ENCODE assay signal across 9 cellular contexts in the genomic region with DNA sequence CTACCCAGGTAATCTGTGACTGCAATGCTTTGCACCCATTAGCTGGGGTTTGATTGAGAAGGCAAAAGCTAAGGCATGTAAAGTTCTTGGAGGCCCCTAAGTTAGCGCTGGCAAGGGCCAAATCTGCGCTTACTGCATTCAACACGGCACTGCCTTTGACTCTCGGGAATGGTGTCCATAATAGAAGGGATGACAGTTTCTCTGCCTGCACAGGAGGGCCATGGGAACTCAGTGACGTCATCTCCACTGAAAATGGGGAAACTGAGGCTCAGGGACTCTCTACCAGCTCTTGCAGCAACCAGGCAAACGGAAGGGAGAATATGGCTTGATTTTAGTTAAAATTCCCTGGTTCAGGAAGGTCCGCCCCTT. TPM values are rescaled to one million over a fixed set of nuclear protein-coding genes. Genes with fewer than 3 reads are reported as not detected.
DNase-seq lines count a peak whose midpoint lies in the region; ATAC-seq and TF ChIP-seq lines count a peak whose summit lies in the region.
"Had no signal": no experiment of that assay in that cellular context is flagged by ENCODE, and none has a peak within 500 bp of the region (broad histone marks: within the 10 kb centered on the region; RNA-seq: fewer than 3 reads in every experiment).

No MANE protein-coding gene starts in this region.

- H3K27ac Mint-ChIP-seq in GM23338, result peak overlapping the region; percentile 100
- peak overlapping the region; percentile 100 for H3K27ac Mint-ChIP-seq in WTC11

- H3K4me1 Mint-ChIP-seq in GM23338, result peaks cover 15% of the 10 kb centered on the region
- H3K4me1 Mint-ChIP-seq in WTC11, result peaks cover 16% of the 10 kb centered on the region

- H3K4me2 ChIP-seq in GM23338, result peak overlapping the region; percentile 81

- H3K4me3 ChIP-seq in GM23338 (peak overlapping the region; percentile 65), right atrium auricular region (peak overlapping the region; percentile 39 to 57), spleen (peak overlapping the region; percentile 41 to 73 (median 53))

- H3F3A ChIP-seq in GM23338 (replicated peaks; ENCODE audit: low read depth), result peaks cover 16% of the 10 kb centered on the region

- TF ChIP-seq POLR2A in spleen (IDR thresholded peaks at IDR 0.05), result no peak

- H3K4me1 ChIP-seq in GM23338 (ENCODE audit: insufficient read depth) (peaks cover 16% of the 10 kb centered on the region), right atrium auricular region (peaks cover 4 to 21% of the 10 kb centered on the region in 2 donors), spleen (peaks cover 9 to 39% (median 26%) of the 10 kb centered on the region in 6 donors)

- 15 to 35% (median 22%) methylated on average over 5 to 7 of the region's 7 CpGs for WGBS in spleen, 5 donors

- peaks cover 10% of the 10 kb centered on the region for H3K36me3 Mint-ChIP-seq in GM23338 (ENCODE audit: low read depth)
- H3K36me3 Mint-ChIP-seq in WTC11, result peaks cover 12% of the 10 kb centered on the region

- DNase-seq in GM23338 (ENCODE audit: low spot score) (no peak), WTC11 (ENCODE audit: low spot score) (no peak), right atrium auricular region (ENCODE audit: low spot score) (no peak), spleen (no peak), NCI-H1105 treated with DMSO at 0.1 percent for 48 hours (lab: John Stamatoyannopoulos, UW) (no peak), activated gamma-delta T cell (lab: John Stamatoyannopoulos, UW) (no peak)

- peak overlapping the region; percentile 95 for H3K4me3 Mint-ChIP-seq in GM23338
- peak overlapping the region; percentile 94 for H3K4me3 Mint-ChIP-seq in WTC11

- H3K27me3 ChIP-seq in GM23338 (ENCODE audit: insufficient read depth), result no peaks in the 10 kb centered on the region
- no peaks in the 10 kb centered on the region for H3K27me3 ChIP-seq in right atrium auricular region
- no peaks in the 10 kb centered on the region for H3K27me3 ChIP-seq in spleen (replicated peaks in 1 of 7)

- H3K79me2 ChIP-seq in GM23338 (replicated peaks; ENCODE audit: insufficient read depth), result 0 out of 2 replicates have a peak, but pooled peaks cover 3% of the 10 kb centered on the region

- no peaks in the 10 kb centered on the region for H3K9me2 ChIP-seq in GM23338 (ENCODE audit: insufficient read depth)

- H3K9me3 ChIP-seq in right atrium auricular region, result no peaks in the 10 kb centered on the region
- no peaks in the 10 kb centered on the region for H3K9me3 ChIP-seq in spleen

- H4K20me1 ChIP-seq in GM23338 (replicated peaks; ENCODE audit: insufficient read depth), result 0 out of 2 replicates have a peak, but pooled peaks cover 5% of the 10 kb centered on the region

- H3K9me3 Mint-ChIP-seq in GM23338, result no peaks in the 10 kb centered on the region
- H3K9me3 Mint-ChIP-seq in WTC11, result no peaks in the 10 kb centered on the region

- no peak for TF ChIP-seq CTCF in GM23338 (conservative IDR thresholded peaks at IDR 0.05; ENCODE audit: low read depth in 2 of 2)
- no peak for TF ChIP-seq CTCF in WTC11 (IDR thresholded peaks at IDR 0.05)
- no peak for TF ChIP-seq CTCF in right atrium auricular region (IDR thresholded peaks at IDR 0.05)
- no peak for TF ChIP-seq CTCF in spleen (IDR thresholded peaks at IDR 0.05 in 8 of 11, conservative IDR thresholded peaks at IDR 0.05 in 3 of 11)

- peaks cover 11% of the 10 kb centered on the region for H3K27me3 Mint-ChIP-seq in GM23338 (ENCODE audit: insufficient read depth, low read depth, poor library complexity)
- no peaks in the 10 kb centered on the region for H3K27me3 Mint-ChIP-seq in WTC11 (ENCODE audit: low read depth)

- intact Hi-C loops in spleen (cut with DNase I; ENCODE audit: low total_unique reads), result no loop called here

- CTCF ChIA-PET in WTC11 (lab: Charles Lee), result interaction anchor here (0.9 to 3.4 kb wide), 12 partner anchors 11 to 372 kb away, joined by 3 to 31 read pairs (median 4); partner anchors contain the start of genes CXXC5, DNAJC18, PROB1 and SLC23A1

- peak overlapping the region; percentile 76; the same call in 1 of the 2 replicates for H2AFZ ChIP-seq in GM23338

- H3K36me3 ChIP-seq in GM23338 (ENCODE audit: insufficient read depth), result no peaks in the 10 kb centered on the region
- no peaks in the 10 kb centered on the region for H3K36me3 ChIP-seq in right atrium auricular region
- peaks cover 0 to 16% (median 0%) of the 10 kb centered on the region in 6 donors for H3K36me3 ChIP-seq in spleen

- peak; percentile 2; the same call in 1 of the 3 replicates for ATAC-seq in GM23338
- no peak for ATAC-seq in WTC11
- ATAC-seq in GM21786 (IDR thresholded peaks at IDR 0.05; ENCODE audit: unreplicated experiment), result no peak
- ATAC-seq in HG03442 (IDR thresholded peaks at IDR 0.05; ENCODE audit: unreplicated experiment), result no peak

- POLR2A ChIA-PET in WTC11 (lab: Charles Lee), result interaction anchor here (1.0 to 1.5 kb wide), 4 partner anchors 8 to 130 kb away, joined by 3 to 4 read pairs (median 4); partner anchors contain the start of genes DNAJC18, PAIP2 and PROB1

- peak overlapping the region; percentile 94 for H3K27ac ChIP-seq in GM23338 (ENCODE audit: low read depth)
- peak overlapping the region; percentile 90 to 93 for H3K27ac ChIP-seq in right atrium auricular region
- H3K27ac ChIP-seq in spleen, result peak overlapping the region; percentile 77 to 95 (median 92)

TF ChIP-seq in GM23338, 12 proteins besides CTCF, POLR2A, EP300 and RAD21 (continues in another document):
- TF ChIP-seq ZNF331 (CRISPR knock-in tag; IDR thresholded peaks at IDR 0.05; ENCODE audit: low read depth), result no peak
- no peak for TF ChIP-seq EZH2phosphoT487 (IDR thresholded peaks at IDR 0.05; ENCODE audit: unreplicated experiment)
- no peak for TF ChIP-seq POLR2AphosphoS5 (IDR thresholded peaks at IDR 0.05; ENCODE audit: low read depth)
- no peak for TF ChIP-seq ZNF114 (CRISPR knock-in tag; IDR thresholded peaks at IDR 0.05)
- TF ChIP-seq STAT1 (IDR thresholded peaks at IDR 0.05; ENCODE audit: unreplicated experiment), result no peak
- no peak for TF ChIP-seq NANOG (IDR thresholded peaks at IDR 0.05; ENCODE audit: borderline replicate concordance)
- TF ChIP-seq EZH2 (IDR thresholded peaks at IDR 0.05; ENCODE audit: low read depth, unreplicated experiment), result no peak

TF ChIP-seq in WTC11, 78 proteins besides CTCF, POLR2A, EP300 and RAD21 (continues in another document):
- no peak for TF ChIP-seq ZNF121 (CRISPR knock-in tag; IDR thresholded peaks at IDR 0.05)
- no peak for TF ChIP-seq RORB (CRISPR knock-in tag; IDR thresholded peaks at IDR 0.05)
- TF ChIP-seq ESRRA (CRISPR knock-in tag; IDR thresholded peaks at IDR 0.05; ENCODE audit: borderline replicate concordance), result no peak
- no peak for TF ChIP-seq ZNF232 (CRISPR knock-in tag; IDR thresholded peaks at IDR 0.05)
- no peak for TF ChIP-seq ZBTB21 (CRISPR knock-in tag; IDR thresholded peaks at IDR 0.05; ENCODE audit: borderline replicate concordance)
- no peak for TF ChIP-seq GABPB1 (CRISPR knock-in tag; IDR thresholded peaks at IDR 0.05)
- no peak for TF ChIP-seq ZNF512 (CRISPR knock-in tag; IDR thresholded peaks at IDR 0.05; ENCODE audit: borderline replicate concordance)
- no peak for TF ChIP-seq ZNF416 (CRISPR knock-in tag; IDR thresholded peaks at IDR 0.05)

RNA-seq across cellular contexts. Expression of gene SPATA24, which starts 0.5 kb away (rescaled TPM):
- total RNA-seq in GM23338 (2014; rRNA removed; shearing (Covaris generic)), result 7.1 and 16.0 TPM in 2 replicates
- polyA plus RNA-seq in GM23338 (2016; fragmentation: Nextera tagmentation; extraction: Ambion mirVana) (20.6 and 22.4 TPM in 2 replicates), spleen (1 to 10 TPM; 8.5 to 9.5 (median 9.0) TPM)
- total RNA-seq in WTC11 (2021) (12.9 to 13.9 TPM (median 13.2 TPM) in 3 replicates), right atrium auricular region (10 to 100 TPM in 1 of 2 donors, 1 to 10 TPM in 1; 9.5 to 29.7 TPM), spleen (1 to 10 TPM; 2.1 to 7.6 (median 3.7) TPM)

RNA-seq across cellular contexts. Expression of gene PROB1, which starts 8.5 kb away (rescaled TPM):
- 2.7 and 3.1 TPM in 2 replicates for total RNA-seq in GM23338 (2014; rRNA removed; shearing (Covaris generic))
- polyA plus RNA-seq in GM23338 (2016; fragmentation: Nextera tagmentation; extraction: Ambion mirVana), result 0.54 and 0.73 TPM in 2 replicates
- total RNA-seq in WTC11 (2021), result 2.5 to 3.3 TPM (median 3.2 TPM) in 3 replicates
- total RNA-seq in right atrium auricular region, result 10 to 100 TPM; 15.8 to 28.6 TPM
- total RNA-seq in spleen, result 1 to 10 TPM; 1.1 to 3.2 (median 2.3) TPM
- 1 to 10 TPM in 1 of 3 donors, under 1 TPM in 2; 0.33 to 1.3 (median 0.99) TPM for polyA plus RNA-seq in spleen

RNA-seq across cellular contexts. Expression of gene MZB1, which starts 13.7 kb away (rescaled TPM):
- total RNA-seq in GM23338 (2014; rRNA removed; shearing (Covaris generic)), result 1.6 TPM in 1 of 2 replicates, not detected in the other
- polyA plus RNA-seq in GM23338 (2016; fragmentation: Nextera tagmentation; extraction: Ambion mirVana), result 0.52 and 0.71 TPM in 2 replicates
- total RNA-seq in WTC11 (2021), result 0.85 to 1.8 TPM (median 1.1 TPM) in 3 replicates
- total RNA-seq in right atrium auricular region, result 1 to 10 TPM in 1 of 2 donors, under 1 TPM in 1; 0.70 to 1.3 TPM
- total RNA-seq in spleen, result 100 to 1,000 TPM in 3 of 7 donors, 10 to 100 TPM in 4; 72.6 to 273 (median 97.8) TPM
- 100 to 1,000 TPM; 114 to 179 (median 144) TPM for polyA plus RNA-seq in spleen
- total RNA-seq: pulmonary artery endothelial cell had no signal

RNA-seq across cellular contexts. Expression of gene SLC23A1, which starts 20.3 kb away (rescaled TPM):
- total RNA-seq in GM23338 (2014; rRNA removed; shearing (Covaris generic)), result not detected in 2 replicates
- polyA plus RNA-seq in GM23338 (2016; fragmentation: Nextera tagmentation; extraction: Ambion mirVana) (0.16 and 0.29 TPM in 2 replicates), spleen (1 to 10 TPM in 1 of 3 donors, under 1 TPM in 2; 0.87 to 1.2 (median 0.89) TPM)
- total RNA-seq in WTC11 (2021) (not detected in 3 replicates), right atrium auricular region (not detected), spleen (1 to 10 TPM in 4 of 7 donors, under 1 TPM in 2, not detected in 1; 0.28 to 2.4 (median 1.6) TPM)
- total RNA-seq: pulmonary artery endothelial cell had no signal

RNA-seq across cellular contexts. Expression of gene DNAJC18, which starts 35.9 kb away (rescaled TPM):
- 14.2 and 18.9 TPM in 2 replicates for total RNA-seq in GM23338 (2014; rRNA removed; shearing (Covaris generic))
- 13.4 and 15.1 TPM in 2 replicates for polyA plus RNA-seq in GM23338 (2016; fragmentation: Nextera tagmentation; extraction: Ambion mirVana)
- 23.7 to 29.1 TPM (median 28.9 TPM) in 3 replicates for total RNA-seq in WTC11 (2021)
- total RNA-seq in right atrium auricular region, result 1 to 10 TPM; 5.9 to 8.5 TPM
- total RNA-seq in spleen, result 10 to 100 TPM in 1 of 7 donors, 1 to 10 TPM in 6; 4.0 to 10.8 (median 7.8) TPM
- 1 to 10 TPM; 1.3 to 7.1 (median 4.5) TPM for polyA plus RNA-seq in spleen

Comparison
In these comparisons a context has a peak if more than half of its experiments do, and no peak if none do; other contexts are left out.
1. RNA of gene MZB1, which starts 13.7 kb away (total RNA-seq): 72.6 to 273 TPM in spleen; 1.6 TPM in GM23338, 0.70 to 1.3 TPM in right atrium auricular region and 0.85 to 1.8 TPM in WTC11; every median in the first group is over 10 times any median in the second.
2. Peak in every context shown above with its lines, with median percentiles within 50 percentile points of each other: H3K27ac ChIP-seq and H3K4me3 ChIP-seq.